ENCODE assay signal across 10 cellular contexts in genomic region chr6:110329348-110329728, GRCh38. TPM values are rescaled to one million over a fixed set of nuclear protein-coding genes. Genes with fewer than 3 reads are reported as not detected.
DNase-seq lines count a peak whose midpoint lies in the region; ATAC-seq and TF ChIP-seq lines count a peak whose summit lies in the region.
"Had no signal": no experiment of that assay in that cellular context is flagged by ENCODE, and none has a peak within 500 bp of the region (broad histone marks: within the 10 kb centered on the region; RNA-seq: fewer than 3 reads in every experiment).

No MANE protein-coding gene starts in this region.

- H3K4me3 ChIP-seq in HFF-Myc (replicated peaks; ENCODE audit: low read depth, low read length) (0 out of 2 replicates have a peak overlapping the region, but pooled peaks have one; percentile 10), breast epithelium (peak overlapping the region; percentile 11 to 47 (median 37)), lower lobe of right lung (peak overlapping the region; percentile 32), testis (peak overlapping the region; percentile 36 to 39)
- H3K4me3 ChIP-seq in CD4-positive, alpha-beta memory T cell (ENCODE audit: low read length in 2 of 2), result no peak overlapping the region

- no peak for TF ChIP-seq CTCF in HFF-Myc (IDR thresholded peaks at IDR 0.05; ENCODE audit: low read depth, low read length, missing control alignments)
- no peak for TF ChIP-seq CTCF in breast epithelium (IDR thresholded peaks at IDR 0.05)
- TF ChIP-seq CTCF in lower lobe of right lung (IDR thresholded peaks at IDR 0.05), result no peak
- TF ChIP-seq CTCF in testis (IDR thresholded peaks at IDR 0.05), result no peak

- H3K9me3 Mint-ChIP-seq in CD4-positive, alpha-beta memory T cell, result no peaks in the 10 kb centered on the region

- no peak overlapping the region for H3K27ac Mint-ChIP-seq in CD4-positive, alpha-beta memory T cell

- H3K36me3 Mint-ChIP-seq in CD4-positive, alpha-beta memory T cell, result no peaks in the 10 kb centered on the region

- H3K27me3 ChIP-seq in breast epithelium (no peaks in the 10 kb centered on the region), lower lobe of right lung (ENCODE audit: low read depth) (no peaks in the 10 kb centered on the region), testis (no peaks in the 10 kb centered on the region)
- no peaks in the 10 kb centered on the region for H3K27me3 ChIP-seq in CD4-positive, alpha-beta memory T cell (ENCODE audit: insufficient read depth, low read length)

- DNase-seq in HFF-Myc (ENCODE audit: extremely low read depth, low read depth), result peak; percentile 51
- DNase-seq in breast epithelium (ENCODE audit: low spot score in 2 of 2), result no peak
- no peak for DNase-seq in lower lobe of right lung
- DNase-seq in testis, result no peak
- DNase-seq in CD4-positive, alpha-beta memory T cell, result no peak
- no peak for DNase-seq in anterior cingulate cortex (lab: John Stamatoyannopoulos, UW)
- no peak for DNase-seq in NCI-H1092 treated with DMSO at 0.1 percent for 48 hours (lab: John Stamatoyannopoulos, UW)
- DNase-seq: activated T-cell treated with anti-CD3 and anti-CD28 coated beads, Interleukin-2, amount 50 U/mL, for 48 hours had no signal

- H3K9me3 ChIP-seq in breast epithelium, result no peaks in the 10 kb centered on the region
- H3K9me3 ChIP-seq in lower lobe of right lung, result no peaks in the 10 kb centered on the region
- H3K9me3 ChIP-seq in testis, result no peaks in the 10 kb centered on the region
- no peaks in the 10 kb centered on the region for H3K9me3 ChIP-seq in CD4-positive, alpha-beta memory T cell (ENCODE audit: control insufficient read depth in 1 of 2, low read length in 2 of 2)

- intact Hi-C loops in breast epithelium (cut with DNase I; ENCODE audit: low total_unique reads) (no loop called here), lower lobe of right lung (cut with DNase I) (no loop called here), testis (cut with DNase I; ENCODE audit: low total_unique reads) (no loop called here)
- intact Hi-C loops in CD4-positive, alpha-beta memory T cell (cut with micrococcal nuclease), result no loop called here

- H3K27ac ChIP-seq in breast epithelium (peak overlapping the region; percentile 68 to 73), lower lobe of right lung (peak overlapping the region; percentile 37), testis (peak overlapping the region; percentile 39 to 57)
- no peak overlapping the region for H3K27ac ChIP-seq in CD4-positive, alpha-beta memory T cell (ENCODE audit: low read depth, low read length)

- H3K36me3 ChIP-seq in breast epithelium, result no peaks in the 10 kb centered on the region
- H3K36me3 ChIP-seq in lower lobe of right lung, result no peaks in the 10 kb centered on the region
- H3K36me3 ChIP-seq in testis (ENCODE audit: low read depth, missing control alignments), result no peaks in the 10 kb centered on the region
- no peaks in the 10 kb centered on the region for H3K36me3 ChIP-seq in CD4-positive, alpha-beta memory T cell (ENCODE audit: insufficient read depth, low read length)

- ATAC-seq in lower lobe of right lung, result peak in 1 of 2 donors; percentile 61
- ATAC-seq in HG02759 (IDR thresholded peaks at IDR 0.05; ENCODE audit: unreplicated experiment), result no peak

- CTCF ChIA-PET in CD4-positive, alpha-beta memory T cell (lab: Charles Lee; ENCODE audit: partially characterized antibody), result no interaction called here

- H3K4me1 ChIP-seq in breast epithelium (no peaks in the 10 kb centered on the region), lower lobe of right lung (peaks cover 24% of the 10 kb centered on the region), testis (peaks cover 7% of the 10 kb centered on the region)
- no peaks in the 10 kb centered on the region for H3K4me1 ChIP-seq in CD4-positive, alpha-beta memory T cell (ENCODE audit: insufficient read depth, low read length)

- no peak overlapping the region for H3K4me3 Mint-ChIP-seq in CD4-positive, alpha-beta memory T cell

- TF ChIP-seq POLR2A in breast epithelium (IDR thresholded peaks at IDR 0.05) (no peak), testis (IDR thresholded peaks at IDR 0.05) (no peak)

- 6 to 9% methylated on average over 8 of the region's 8 CpGs for WGBS in testis, 2 donors

- POLR2A ChIA-PET in CD4-positive, alpha-beta memory T cell (lab: Charles Lee; ENCODE audit: partially characterized antibody), result no interaction called here

- H3K4me1 Mint-ChIP-seq in CD4-positive, alpha-beta memory T cell, result peaks cover 0 to 2% (median 0%) of the 10 kb centered on the region in 4 donors

- H3K27me3 Mint-ChIP-seq in CD4-positive, alpha-beta memory T cell, result peaks cover 4 to 7% of the 10 kb centered on the region in 2 donors

RNA-seq across cellular contexts. Expression of gene METTL24, which starts 28.8 kb away (rescaled TPM):
- total RNA-seq in breast epithelium, result 1 to 10 TPM in 2 of 3 donors, under 1 TPM in 1; 0.96 to 6.6 (median 3.4) TPM
- total RNA-seq in lower lobe of right lung, result 2.8 TPM
- total RNA-seq in testis, result 1 to 10 TPM; 3.5 to 6.0 TPM
- 6.3 TPM for polyA plus RNA-seq in testis (ENCODE audit: insufficient read depth, low read depth, low replicate concordance)
- total RNA-seq in CD4-positive, alpha-beta memory T cell, result under 1 TPM; 0.29 to 0.39 TPM
- polyA plus RNA-seq in CD4-positive, alpha-beta memory T cell, result under 1 TPM in 1 of 2 donors, not detected in 1; 0.69 TPM
- total RNA-seq: dermis microvascular lymphatic vessel endothelial cell had no signal

Comparison
In these comparisons a context has a peak if more than half of its experiments do, and no peak if none do; other contexts are left out.
1. H3K4me3 ChIP-seq: peak in HFF-Myc (single experiment), breast epithelium (3 of 3), lower lobe of right lung (single experiment) and testis (2 of 2); none in CD4-positive, alpha-beta memory T cell (0 of 2).